ENCODE assay signal across 22 cellular contexts in genomic region chr5:116629168-116629567, GRCh38. TPM values are rescaled to one million over a fixed set of nuclear protein-coding genes. Genes with fewer than 3 reads are reported as not detected.
DNase-seq lines count a peak whose midpoint lies in the region; FAIRE-seq and TF ChIP-seq lines count a peak whose summit lies in the region.
"Had no signal": no experiment of that assay in that cellular context is flagged by ENCODE, and none has a peak within 500 bp of the region (broad histone marks: within the 10 kb centered on the region; RNA-seq: fewer than 3 reads in every experiment).

No MANE protein-coding gene starts in this region.

- H3K9me2 ChIP-seq in GM23248 (ENCODE audit: insufficient read depth) = no peaks in the 10 kb centered on the region

- no peak for TF ChIP-seq RAD21 in H1 (IDR thresholded peaks at IDR 0.05 in 1 of 2, conservative IDR thresholded peaks at IDR 0.05 in 1 of 2; ENCODE audit: low read depth in 2 of 2, low read length in 2 of 2)

- peak overlapping the region; percentile 68; the same call in 1 of the 2 replicates for H3K18ac ChIP-seq in H1 (ENCODE audit: extremely low read depth, low read length)

- POLR2A ChIA-PET in H1 (lab: Charles Lee; ENCODE audit: partially characterized antibody) = no interaction called here

- H3K79me1 ChIP-seq in H1 (ENCODE audit: low read depth, low read length) = no peaks in the 10 kb centered on the region

- no peak for FAIRE-seq in H1 (lab: Jason Lieb, UNC)
- FAIRE-seq: D721Med, GM18507 had no signal

- peak overlapping the region; percentile 52 for H3K27ac ChIP-seq in HUES48 (ENCODE audit: low read depth, low read length)
- H3K27ac ChIP-seq in H1 (ENCODE audit: low read depth, low read length) = no peak overlapping the region
- no peak overlapping the region for H3K27ac ChIP-seq in GM23248

- DNase-seq in COR-L47 (lab: John Stamatoyannopoulos, UW) (peak; percentile 40), H1 (ENCODE audit: low read depth in 1 of 2, low spot score in 2 of 2) (no peak), iPS-NIHi7 (ENCODE audit: extremely low spot score) (peak; percentile 46), HFFc6 (no peak), GM23248 (no peak), foreskin melanocyte (no peak)
- DNase-seq: 8988T, GOT3, Karpas-422, NCI-H1092, NCI-H1436, NCI-H187, NCI-H2081 treated with DMSO at 0.1 percent for 48 hours, NCI-H2171, NCI-H226, NCI-H510A, NCI-H748 treated with DMSO at 0.1 percent for 48 hours, PC-3 had no signal

- no peak overlapping the region for H3K14ac ChIP-seq in H1 (ENCODE audit: insufficient read length)

- no peak for TF ChIP-seq EP300 in H1 (IDR thresholded peaks at IDR 0.05; ENCODE audit: borderline replicate concordance in 1 of 2, low read depth in 2 of 2, low read length in 2 of 2)

- no peak overlapping the region for H3K4me3 Mint-ChIP-seq in HFFc6

- H4K20me1 ChIP-seq in H1 (replicated peaks in 1 of 2; ENCODE audit: control insufficient read depth in 1 of 2, insufficient read depth in 2 of 2, low read length in 2 of 2) (no peaks in the 10 kb centered on the region), GM23248 (ENCODE audit: insufficient read depth) (no peaks in the 10 kb centered on the region)

- no peak overlapping the region for H4K5ac ChIP-seq in H1 (ENCODE audit: insufficient read length, low read depth, low read length)

- TF ChIP-seq POLR2A in H1 (IDR thresholded peaks at IDR 0.05; ENCODE audit: control extremely low read depth in 1 of 2, low read depth in 2 of 2, low read length in 2 of 2) = no peak

- no peak overlapping the region for H3K4ac ChIP-seq in H1 (replicated peaks; ENCODE audit: insufficient read length, low read depth, low read length)

- H2BK12ac ChIP-seq in H1 (ENCODE audit: low read depth, low read length) = no peak overlapping the region

- CTCF ChIA-PET in H1 (lab: Charles Lee; ENCODE audit: partially characterized antibody) = interaction anchor here (0.7 to 1.6 kb wide), 5 partner anchors 7 to 54 kb away, joined by 3 to 4 read pairs (median 3); no protein-coding TSS in a partner anchor

- H2BK20ac ChIP-seq in H1 (ENCODE audit: low read length) = peak overlapping the region; percentile 95

- in situ Hi-C loops in GM23248 (cut with MboI) = no loop called here

- H3K9me3 ChIP-seq in HUES48 (ENCODE audit: control insufficient read depth, insufficient read depth, low read length) (no peaks in the 10 kb centered on the region), H1 (ENCODE audit: insufficient read depth in 2 of 2, low read depth in 1 of 2, low read length in 1 of 2) (no peaks in the 10 kb centered on the region), GM23248 (ENCODE audit: low read depth) (no peaks in the 10 kb centered on the region)

- no peaks in the 10 kb centered on the region for H3K4me1 Mint-ChIP-seq in HFFc6 (ENCODE audit: low read depth)

- H3K79me2 ChIP-seq in H1 (ENCODE audit: control insufficient read depth in 1 of 2, insufficient read depth in 2 of 2, low read length in 2 of 2) (no peaks in the 10 kb centered on the region), GM23248 (ENCODE audit: insufficient read depth) (no peaks in the 10 kb centered on the region)

- H3K9ac ChIP-seq in HUES48 (ENCODE audit: low read depth, low read length) (no peak overlapping the region), H1 (replicated peaks in 1 of 4; ENCODE audit: extremely low read depth in 1 of 4, low read depth in 3 of 4, low read length in 3 of 4) (no peak overlapping the region), GM23248 (no peak overlapping the region)

- no peak overlapping the region for H3K4me2 ChIP-seq in H1 (ENCODE audit: insufficient read depth in 1 of 2, low read depth in 2 of 2, low read length in 2 of 2)
- no peak overlapping the region for H3K4me2 ChIP-seq in GM23248 (ENCODE audit: unreplicated experiment)

- no peak overlapping the region for H4K8ac ChIP-seq in H1 (ENCODE audit: extremely low read depth, insufficient read depth, low read length)

- H2AFZ ChIP-seq in H1 (ENCODE audit: low read length) (no peak overlapping the region), GM23248 (no peak overlapping the region)

- peak overlapping the region; percentile 35; the same call in 1 of the 2 replicates for H2BK5ac ChIP-seq in H1 (ENCODE audit: low read depth, low read length)

- H3K27me3 Mint-ChIP-seq in HFFc6 (ENCODE audit: insufficient read depth) = peaks cover 1% of the 10 kb centered on the region; the same call in 1 of the 2 replicates

- H2AK5ac ChIP-seq in H1 (ENCODE audit: low read depth, low read length) = 0 out of 2 replicates have a peak overlapping the region, but pooled peaks have one; percentile 7

- no peak overlapping the region for H4K91ac ChIP-seq in H1 (replicated peaks; ENCODE audit: insufficient read length, low read length)

- H3K27me3 ChIP-seq in HUES48 (ENCODE audit: control insufficient read depth, insufficient read depth, low read length) (no peaks in the 10 kb centered on the region), H1 (replicated peaks in 1 of 4; ENCODE audit: control insufficient read depth in 3 of 4, extremely low read depth in 1 of 4, insufficient read depth in 3 of 4, low read length in 3 of 4) (no peaks in the 10 kb centered on the region; a peak in 1 of 7 replicates), GM23248 (replicated peaks; ENCODE audit: insufficient read depth) (no peaks in the 10 kb centered on the region)

- no peak overlapping the region for H3K27ac Mint-ChIP-seq in HFFc6

- no peak overlapping the region for H3K23ac ChIP-seq in H1 (ENCODE audit: insufficient read length)

- TF ChIP-seq CTCF in H1 (IDR thresholded peaks at IDR 0.05; ENCODE audit: control extremely low read depth in 1 of 3, insufficient read depth in 1 of 3, low read depth in 1 of 3, low read length in 3 of 3) (no peak), HFFc6 (IDR thresholded peaks at IDR 0.05) (no peak)

- peaks cover 18% of the 10 kb centered on the region for H3K9me3 Mint-ChIP-seq in HFFc6

- peak overlapping the region; percentile 43 for H2BK120ac ChIP-seq in H1 (replicated peaks; ENCODE audit: low read depth, low read length)

- H2BK15ac ChIP-seq in H1 (ENCODE audit: low read length) = 0 out of 2 replicates have a peak overlapping the region, but pooled peaks have one; percentile 37

- H3K23me2 ChIP-seq in H1 (ENCODE audit: low read depth, low read length) = no peaks in the 10 kb centered on the region

- H3F3A ChIP-seq in GM23248 (ENCODE audit: insufficient read depth) = no peaks in the 10 kb centered on the region

- no peak overlapping the region for H3K4me3 ChIP-seq in HUES48 (ENCODE audit: low read depth, low read length)
- H3K4me3 ChIP-seq in H1 (ENCODE audit: extremely low read depth in 1 of 4, insufficient read depth in 2 of 4, low read depth in 3 of 4, low read length in 4 of 4) = no peak overlapping the region
- no peak overlapping the region for H3K4me3 ChIP-seq in GM23248

- 79% methylated on average over 2 of the region's 2 CpGs; no CpG with 5 or more reads in 1 of the 2 experiments for WGBS in H1 (ENCODE audit: extremely low coverage in 1 of 2, insufficient coverage in 1 of 2, insufficient read length in 1 of 2, insufficient replicate concordance in 2 of 2, low coverage in 1 of 2, low lambda C conversion rate in 2 of 2, missing lambda C conversion rate in 1 of 2), 2 experiments
- WGBS in GM23248 (ENCODE audit: low coverage in 1 of 2, low lambda C conversion rate in 2 of 2, missing lambda C conversion rate in 2 of 2), 2 experiments = 72 to 80% methylated on average over 2 of the region's 2 CpGs

- 0 out of 2 replicates have a peak, but pooled peaks cover 4% of the 10 kb centered on the region for H3K36me3 Mint-ChIP-seq in HFFc6 (ENCODE audit: low read depth)

- H3K36me3 ChIP-seq in HUES48 (ENCODE audit: control insufficient read depth, insufficient read depth, low read length) (no peaks in the 10 kb centered on the region), H1 (ENCODE audit: control insufficient read depth in 2 of 4, insufficient read depth in 4 of 4, low read length in 3 of 4) (no peaks in the 10 kb centered on the region), GM23248 (ENCODE audit: low read depth) (no peaks in the 10 kb centered on the region)

- H3K4me1 ChIP-seq in HUES48 (ENCODE audit: control insufficient read depth, insufficient read depth, low read length) (peaks cover 27% of the 10 kb centered on the region), H1 (replicated peaks in 1 of 4; ENCODE audit: control insufficient read depth in 3 of 4, insufficient read depth in 4 of 4, low read length in 3 of 4) (peaks cover 0 to 12% (median 3%) of the 10 kb centered on the region in 4 experiments; a peak in 5 of 7 replicates), GM23248 (ENCODE audit: insufficient read depth) (no peaks in the 10 kb centered on the region)

- no peak overlapping the region for H3K56ac ChIP-seq in H1 (replicated peaks; ENCODE audit: insufficient read length, low read depth, low read length)

TF ChIP-seq in H1, 55 proteins besides CTCF, POLR2A, EP300 and RAD21:
- TF ChIP-seq CBX8 (IDR thresholded peaks at IDR 0.05; ENCODE audit: borderline replicate concordance, low read depth, low read length) (no peak), HDAC6 (IDR thresholded peaks at IDR 0.05; ENCODE audit: low read depth, low read length) (no peak), NANOG (IDR thresholded peaks at IDR 0.05; ENCODE audit: insufficient read depth, low read depth, low read length, poor library complexity, severe bottlenecking) (peak; percentile 89), HDAC2 (IDR thresholded peaks at IDR 0.05; ENCODE audit: borderline replicate concordance in 1 of 2, low read depth in 2 of 2, low read length in 2 of 2) (no peak)

RNA-seq across cellular contexts. Expression of gene SEMA6A, which starts 54.5 kb away (rescaled TPM):
- total RNA-seq in H1 (2021; fragmentation: NEBNext Ultra II Directional; extraction: Animal tissue kit (Norgen Biotek cat#: 25700)) = 260 and 277 TPM in 2 replicates
- 78.3 and 122 TPM in 2 replicates for polyA plus RNA-seq in H1 (2011; rRNA removed)
- 94.2 TPM for polyA plus RNA-seq in H1 (2011; cell fraction: cytosol; rRNA removed)
- 201 TPM for polyA plus RNA-seq in H1 (2011; cell fraction: nucleus; rRNA removed)
- 134 to 170 TPM (median 158 TPM) in 4 replicates for polyA plus RNA-seq in H1 (2012, experiment 1 of 2)
- 17.8 TPM for polyA plus RNA-seq in H1 (2012, experiment 2 of 2)
- polyA plus RNA-seq in H1 (2013, experiment 1 of 2) = 452 TPM
- 483 TPM for polyA plus RNA-seq in H1 (2013, experiment 2 of 2)
- polyA minus RNA-seq in H1 (2011; rRNA and poly(A)+ RNA removed) = 166 and 205 TPM in 2 replicates
- 219 TPM for polyA minus RNA-seq in H1 (2011; cell fraction: cytosol; rRNA and poly(A)+ RNA removed)
- polyA minus RNA-seq in H1 (2011; cell fraction: nucleus; rRNA and poly(A)+ RNA removed) = 424 TPM
- under 1 TPM; 0.20 to 0.76 (median 0.44) TPM for total RNA-seq in HFFc6 (2021; fragmentation: NEBNext Ultra II Directional; extraction: Animal tissue kit (Norgen Biotek cat#: 25700))
- total RNA-seq in GM23248 (2014; rRNA removed; shearing (Covaris generic)) = under 0.01 TPM in 1 of 2 replicates, not detected in the other
- 0.38 and 0.79 TPM in 2 replicates for polyA plus RNA-seq in GM23248 (2016; fragmentation: Nextera tagmentation; extraction: Ambion mirVana)
- total RNA-seq: G401, PC-3 had no signal

Comparison
In these comparisons a context has a peak if more than half of its experiments do, and no peak if none do; other contexts are left out.
1. DNase-seq: peak in COR-L47 (single experiment) and iPS-NIHi7 (single experiment); none in H1 (0 of 2), HFFc6 (single experiment), GM23248 (single experiment) and foreskin melanocyte (single experiment).
2. RNA of gene SEMA6A, which starts 54.5 kb away (total RNA-seq): 260 to 277 TPM in H1; 0.20 to 0.76 TPM in HFFc6 and under 0.01 TPM in GM23248; every median in the first group is over 100 times any median in the second.